Comparison of ENCODE assay signal across 9 cellular contexts in genomic region chr11:64874308-64874707, GRCh38. TPM values are rescaled to one million over a fixed set of nuclear protein-coding genes. Genes with fewer than 3 reads are reported as not detected.
DNase-seq lines count a peak whose midpoint lies in the region; ATAC-seq, FAIRE-seq and TF ChIP-seq lines count a peak whose summit lies in the region.
"Had no signal": no experiment of that assay in that cellular context is flagged by ENCODE, and none has a peak within 500 bp of the region (broad histone marks: within the 10 kb centered on the region; RNA-seq: fewer than 3 reads in every experiment).

No MANE protein-coding gene starts in this region.

- no peaks in the 10 kb centered on the region for H3K9me2 ChIP-seq in GM23338 (ENCODE audit: insufficient read depth)

- peaks cover 5% of the 10 kb centered on the region; the same call in 1 of the 2 replicates for H3K27me3 ChIP-seq in GM23338 (ENCODE audit: insufficient read depth)

- no peak overlapping the region for H3K4me3 ChIP-seq in GM23338

- ATAC-seq in effector memory CD8-positive, alpha-beta T cell (replicated peaks), result peak; percentile 41
- ATAC-seq in stimulated activated naive B cell treated with anti-CD40 and anti-IgM and Interleukin-4, amounts not matched to agents 10 μg/mL and 1 μg/mL and 100 μg/mL, for 72 hours (replicated peaks), result no peak
- no peak for ATAC-seq in GM23338

- no peak for DNase-seq in activated CD4-positive, alpha-beta T cell treated with anti-CD3 and anti-CD28 coated beads, Interleukin-2, amount 10 ng/mL, durations not matched to agents 24 days and 14 days
- no peak for DNase-seq in activated CD4-positive, alpha-beta T cell treated with anti-CD3 and anti-CD28 coated beads for 48 hours
- peak in 2 of 3 experiments; percentile 70 to 71 for DNase-seq in effector memory CD8-positive, alpha-beta T cell
- no peak for DNase-seq in stimulated activated naive B cell treated with anti-CD40 and anti-IgM and Interleukin-4, amounts not matched to agents 10 μg/mL and 1 μg/mL and 100 μg/mL, for 72 hours
- DNase-seq in RCC 7860 (ENCODE audit: low spot score) (no peak), GM23338 (ENCODE audit: low spot score) (no peak)
- DNase-seq: RPMI8226 had no signal

- peak overlapping the region; percentile 100 for H3K4me3 Mint-ChIP-seq in activated CD4-positive, alpha-beta T cell treated with anti-CD3 and anti-CD28 coated beads, Interleukin-2, amount 10 ng/mL, durations not matched to agents 24 days and 14 days
- peak overlapping the region; percentile 91 to 92 for H3K4me3 Mint-ChIP-seq in effector memory CD8-positive, alpha-beta T cell
- H3K4me3 Mint-ChIP-seq in stimulated activated naive B cell treated with anti-CD40 and anti-IgM and Interleukin-4, amounts not matched to agents 10 μg/mL and 1 μg/mL and 100 μg/mL, for 72 hours, result peak overlapping the region; percentile 67 to 94
- no peak overlapping the region for H3K4me3 Mint-ChIP-seq in GM23338

- H3K36me3 ChIP-seq in GM23338 (ENCODE audit: insufficient read depth), result no peaks in the 10 kb centered on the region

- H3K27me3 Mint-ChIP-seq in activated CD4-positive, alpha-beta T cell treated with anti-CD3 and anti-CD28 coated beads, Interleukin-2, amount 10 ng/mL, durations not matched to agents 24 days and 14 days, result no peaks in the 10 kb centered on the region
- H3K27me3 Mint-ChIP-seq in effector memory CD8-positive, alpha-beta T cell, result no peaks in the 10 kb centered on the region
- H3K27me3 Mint-ChIP-seq in stimulated activated naive B cell treated with anti-CD40 and anti-IgM and Interleukin-4, amounts not matched to agents 10 μg/mL and 1 μg/mL and 100 μg/mL, for 72 hours, result no peaks in the 10 kb centered on the region
- peaks cover 10% of the 10 kb centered on the region for H3K27me3 Mint-ChIP-seq in GM23338 (ENCODE audit: insufficient read depth, low read depth, poor library complexity)

- H2AFZ ChIP-seq in GM23338, result no peak overlapping the region

- intact Hi-C loops in activated CD4-positive, alpha-beta T cell treated with anti-CD3 and anti-CD28 coated beads, Interleukin-2, amount 10 ng/mL, durations not matched to agents 24 days and 14 days (cut with micrococcal nuclease), result no loop called here

- peaks cover 71% of the 10 kb centered on the region for H3K4me1 Mint-ChIP-seq in activated CD4-positive, alpha-beta T cell treated with anti-CD3 and anti-CD28 coated beads, Interleukin-2, amount 10 ng/mL, durations not matched to agents 24 days and 14 days
- H3K4me1 Mint-ChIP-seq in effector memory CD8-positive, alpha-beta T cell (ENCODE audit: low read depth in 2 of 2), result peaks cover 73 to 79% of the 10 kb centered on the region in 2 donors
- H3K4me1 Mint-ChIP-seq in stimulated activated naive B cell treated with anti-CD40 and anti-IgM and Interleukin-4, amounts not matched to agents 10 μg/mL and 1 μg/mL and 100 μg/mL, for 72 hours, result peaks cover 65 to 91% of the 10 kb centered on the region in 2 donors
- H3K4me1 Mint-ChIP-seq in GM23338, result peaks cover 19% of the 10 kb centered on the region

- peak overlapping the region; percentile 53 for H3K27ac Mint-ChIP-seq in activated CD4-positive, alpha-beta T cell treated with anti-CD3 and anti-CD28 coated beads, Interleukin-2, amount 10 ng/mL, durations not matched to agents 24 days and 14 days
- peak overlapping the region; percentile 98 to 99 for H3K27ac Mint-ChIP-seq in effector memory CD8-positive, alpha-beta T cell
- no peak overlapping the region for H3K27ac Mint-ChIP-seq in stimulated activated naive B cell treated with anti-CD40 and anti-IgM and Interleukin-4, amounts not matched to agents 10 μg/mL and 1 μg/mL and 100 μg/mL, for 72 hours
- H3K27ac Mint-ChIP-seq in GM23338, result no peak overlapping the region

- TF ChIP-seq CTCF in GM23338 (conservative IDR thresholded peaks at IDR 0.05; ENCODE audit: low read depth in 2 of 2), result no peak

- peaks cover 21% of the 10 kb centered on the region for H3K79me2 ChIP-seq in GM23338 (replicated peaks; ENCODE audit: insufficient read depth)

- H3F3A ChIP-seq in GM23338 (replicated peaks; ENCODE audit: low read depth), result 0 out of 2 replicates have a peak, but pooled peaks cover 3% of the 10 kb centered on the region

- no peaks in the 10 kb centered on the region for H3K9me3 Mint-ChIP-seq in activated CD4-positive, alpha-beta T cell treated with anti-CD3 and anti-CD28 coated beads, Interleukin-2, amount 10 ng/mL, durations not matched to agents 24 days and 14 days
- no peaks in the 10 kb centered on the region for H3K9me3 Mint-ChIP-seq in effector memory CD8-positive, alpha-beta T cell
- no peaks in the 10 kb centered on the region for H3K9me3 Mint-ChIP-seq in stimulated activated naive B cell treated with anti-CD40 and anti-IgM and Interleukin-4, amounts not matched to agents 10 μg/mL and 1 μg/mL and 100 μg/mL, for 72 hours
- H3K9me3 Mint-ChIP-seq in GM23338, result no peaks in the 10 kb centered on the region

- H3K27ac ChIP-seq in GM23338 (ENCODE audit: low read depth), result no peak overlapping the region

- H3K4me1 ChIP-seq in GM23338 (ENCODE audit: insufficient read depth), result peaks cover 10% of the 10 kb centered on the region; the same call in 1 of the 2 replicates

- H4K20me1 ChIP-seq in GM23338 (replicated peaks; ENCODE audit: insufficient read depth), result no peaks in the 10 kb centered on the region; the same call in 1 of the 2 replicates

- peaks cover 58% of the 10 kb centered on the region for H3K36me3 Mint-ChIP-seq in activated CD4-positive, alpha-beta T cell treated with anti-CD3 and anti-CD28 coated beads, Interleukin-2, amount 10 ng/mL, durations not matched to agents 24 days and 14 days (ENCODE audit: low read depth)
- peaks cover 98% of the 10 kb centered on the region for H3K36me3 Mint-ChIP-seq in effector memory CD8-positive, alpha-beta T cell (ENCODE audit: insufficient read depth)
- H3K36me3 Mint-ChIP-seq in stimulated activated naive B cell treated with anti-CD40 and anti-IgM and Interleukin-4, amounts not matched to agents 10 μg/mL and 1 μg/mL and 100 μg/mL, for 72 hours, result peaks cover 55 to 65% of the 10 kb centered on the region in 2 donors
- peaks cover 6% of the 10 kb centered on the region; the same call in 2 of the 3 replicates for H3K36me3 Mint-ChIP-seq in GM23338 (ENCODE audit: low read depth)

- no peak overlapping the region for H3K4me2 ChIP-seq in GM23338

- no peak for FAIRE-seq in RCC 7860 (lab: Jason Lieb, UNC)
- FAIRE-seq: A204.1 had no signal

TF ChIP-seq in GM23338, 12 proteins besides CTCF, POLR2A, EP300 and RAD21 (continues in another document):
- TF ChIP-seq EZH2 (IDR thresholded peaks at IDR 0.05; ENCODE audit: low read depth, unreplicated experiment) (no peak), STAT1 (IDR thresholded peaks at IDR 0.05; ENCODE audit: unreplicated experiment) (no peak), REST (IDR thresholded peaks at IDR 0.05; ENCODE audit: unreplicated experiment) (no peak)

RNA-seq across cellular contexts. Expression of gene EHD1, which starts 4.1 kb away (rescaled TPM):
- 93.0 and 101 TPM in 2 replicates for total RNA-seq in activated CD4-positive, alpha-beta T cell treated with anti-CD3 and anti-CD28 coated beads, Interleukin-2, amount 10 ng/mL, durations not matched to agents 24 days and 14 days
- 43.8 and 69.7 TPM in 2 replicates for total RNA-seq in GM23338 (2014; rRNA removed; shearing (Covaris generic))
- 16.7 and 16.9 TPM in 2 replicates for polyA plus RNA-seq in GM23338 (2016; fragmentation: Nextera tagmentation; extraction: Ambion mirVana)

RNA-seq across cellular contexts. Expression of gene CDC42BPG, which starts 29.9 kb away (rescaled TPM):
- total RNA-seq in activated CD4-positive, alpha-beta T cell treated with anti-CD3 and anti-CD28 coated beads, Interleukin-2, amount 10 ng/mL, durations not matched to agents 24 days and 14 days, result 0.05 TPM in 2 replicates
- 10.1 and 11.6 TPM in 2 replicates for total RNA-seq in GM23338 (2014; rRNA removed; shearing (Covaris generic))
- 1.8 and 2.3 TPM in 2 replicates for polyA plus RNA-seq in GM23338 (2016; fragmentation: Nextera tagmentation; extraction: Ambion mirVana)
- polyA plus RNA-seq: neural cell had no signal

RNA-seq across cellular contexts. Expression of gene ATG2A, which starts 42.7 kb away (rescaled TPM):
- 22.5 and 23.1 TPM in 2 replicates for total RNA-seq in activated CD4-positive, alpha-beta T cell treated with anti-CD3 and anti-CD28 coated beads, Interleukin-2, amount 10 ng/mL, durations not matched to agents 24 days and 14 days
- 26.2 and 31.7 TPM in 2 replicates for total RNA-seq in GM23338 (2014; rRNA removed; shearing (Covaris generic))
- polyA plus RNA-seq in GM23338 (2016; fragmentation: Nextera tagmentation; extraction: Ambion mirVana), result 8.7 and 9.2 TPM in 2 replicates

RNA-seq across cellular contexts. Expression of gene PPP2R5B, which starts 50.2 kb away (rescaled TPM):
- 11.4 and 16.7 TPM in 2 replicates for total RNA-seq in activated CD4-positive, alpha-beta T cell treated with anti-CD3 and anti-CD28 coated beads, Interleukin-2, amount 10 ng/mL, durations not matched to agents 24 days and 14 days
- 3.3 and 5.8 TPM in 2 replicates for total RNA-seq in GM23338 (2014; rRNA removed; shearing (Covaris generic))
- polyA plus RNA-seq in GM23338 (2016; fragmentation: Nextera tagmentation; extraction: Ambion mirVana), result 2.6 and 2.8 TPM in 2 replicates

Comparison
In these comparisons a context has a peak if more than half of its experiments do, and no peak if none do; other contexts are left out.
1. DNase-seq: peak in effector memory CD8-positive, alpha-beta T cell (2 of 3); none in activated CD4-positive, alpha-beta T cell treated with anti-CD3 and anti-CD28 coated beads, Interleukin-2, amount 10 ng/mL, durations not matched to agents 24 days and 14 days (single experiment), activated CD4-positive, alpha-beta T cell treated with anti-CD3 and anti-CD28 coated beads for 48 hours (single experiment), stimulated activated naive B cell treated with anti-CD40 and anti-IgM and Interleukin-4, amounts not matched to agents 10 μg/mL and 1 μg/mL and 100 μg/mL, for 72 hours (single experiment), RCC 7860 (single experiment) and GM23338 (single experiment).
2. H3K27ac Mint-ChIP-seq: peak in activated CD4-positive, alpha-beta T cell treated with anti-CD3 and anti-CD28 coated beads, Interleukin-2, amount 10 ng/mL, durations not matched to agents 24 days and 14 days (single experiment) and effector memory CD8-positive, alpha-beta T cell (2 of 2); none in stimulated activated naive B cell treated with anti-CD40 and anti-IgM and Interleukin-4, amounts not matched to agents 10 μg/mL and 1 μg/mL and 100 μg/mL, for 72 hours (single experiment) and GM23338 (single experiment).
3. RNA of gene CDC42BPG, which starts 29.9 kb away (total RNA-seq): 10.1 to 11.6 TPM in GM23338; 0.05 TPM in activated CD4-positive, alpha-beta T cell treated with anti-CD3 and anti-CD28 coated beads, Interleukin-2, amount 10 ng/mL, durations not matched to agents 24 days and 14 days; every median in the first group is over 10 times any median in the second.